8 cellular contexts compared by ENCODE assay signal in the genomic region with DNA sequence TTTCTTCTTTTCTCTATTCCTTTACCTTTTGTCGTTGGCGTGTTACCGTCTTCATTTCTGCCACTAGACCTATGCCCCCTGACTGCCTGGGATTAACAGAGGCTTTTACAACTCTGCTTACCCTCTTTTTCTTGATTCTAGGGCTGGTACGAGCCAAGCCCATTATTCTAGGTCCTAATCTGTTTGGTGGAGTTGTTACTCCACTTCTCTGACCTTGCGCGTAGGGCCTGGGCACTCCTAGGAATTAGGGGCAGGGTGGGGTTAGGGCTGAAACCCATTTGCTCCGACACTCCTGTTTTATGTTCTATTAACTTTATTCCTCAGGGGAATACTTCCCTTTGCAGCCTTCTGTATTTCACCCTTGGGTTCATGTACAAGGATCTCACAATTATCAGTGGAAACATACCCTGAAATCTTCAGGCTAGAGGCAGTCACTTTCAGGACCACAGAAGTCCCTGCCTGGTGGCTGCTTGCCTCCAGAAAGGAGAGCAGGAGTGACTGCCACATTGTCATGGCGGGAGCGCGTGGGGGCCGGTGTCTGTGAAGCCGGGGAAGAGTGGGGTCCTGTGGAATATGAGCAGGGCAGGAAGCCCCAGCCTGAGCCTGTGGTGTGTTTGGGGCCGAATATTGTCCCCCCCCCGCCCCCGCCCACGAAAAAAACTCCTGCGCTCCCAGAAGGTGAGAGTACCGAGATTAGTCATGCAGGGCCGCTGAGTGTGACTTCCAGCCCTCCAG. TPM values are rescaled to one million over a fixed set of nuclear protein-coding genes. Genes with fewer than 3 reads are reported as not detected.
A peak's percentile ranks its signal among the peaks of the same experiment; 100 is the strongest.
DNase-seq lines count a peak whose midpoint lies in the region; ATAC-seq, FAIRE-seq and TF ChIP-seq lines count a peak whose summit lies in the region.

No MANE protein-coding gene starts in this region.

- no TSS peak for BruUV-seq in GM12878 (replicated peaks; lab: Mats Ljungman, UMichigan)

- peak overlapping the region; percentile 73 for H2AFZ ChIP-seq in GM12878 (ENCODE audit: control insufficient read depth, low read depth, low read length)

- H3K27ac ChIP-seq in GM12878 (ENCODE audit: control insufficient read depth, insufficient read depth) (no peak overlapping the region), upper lobe of left lung (peak overlapping the region; percentile 45 to 85 (median 80))

- DNase-seq in AG10803 (ENCODE audit: low read depth) (no peak), HFFc6 (no peak), GM12878 (ENCODE audit: low read depth, low spot score) (no peak), lower leg skin (ENCODE audit: low spot score in 2 of 2) (no peak), upper lobe of left lung (no peak), DMS153 treated with DMSO at 0.1 percent for 48 hours (lab: John Stamatoyannopoulos, UW; ENCODE audit: unreplicated experiment) (no peak), iPS-NIHi7 (ENCODE audit: extremely low spot score) (no peak), NCI-H1930 (lab: John Stamatoyannopoulos, UW) (no peak)

- SMC1A ChIA-PET in GM12878 (lab: Charles Lee; ENCODE audit: uncharacterized antibody, unreplicated experiment): interaction anchor here (1.5 to 3.0 kb wide), 5 partner anchors 8 to 80 kb away, joined by 3 to 36 read pairs (median 8); a partner anchor contains a TSS

- TF ChIP-seq POLR2A in GM12878 (IDR thresholded peaks at IDR 0.05; ENCODE audit: low read depth, low read length) (no peak), lower leg skin (IDR thresholded peaks at IDR 0.05) (no peak), upper lobe of left lung (IDR thresholded peaks at IDR 0.05) (no peak)

- no peaks in the 10 kb centered on the region for H4K20me1 ChIP-seq in GM12878 (ENCODE audit: control insufficient read depth, insufficient read depth)

- H3K4me2 ChIP-seq in GM12878 (ENCODE audit: control insufficient read depth, insufficient read depth): peak overlapping the region; percentile 93

- H3K9ac ChIP-seq in GM12878 (ENCODE audit: control insufficient read depth, insufficient read depth, low read length): peak overlapping the region; percentile 62

- peaks cover 17% of the 10 kb centered on the region for H3K4me1 Mint-ChIP-seq in HFFc6 (ENCODE audit: low read depth)

- POLR2A ChIA-PET in GM12878 (lab: Charles Lee): interaction anchor here (0.9 to 2.1 kb wide), 5 partner anchors 9 to 48 kb away, joined by 3 to 42 read pairs (median 11); a partner anchor contains a TSS

- no peaks in the 10 kb centered on the region for H3K9me3 ChIP-seq in GM12878 (replicated peaks; ENCODE audit: control insufficient read depth, insufficient read depth, low read length)
- no peaks in the 10 kb centered on the region for H3K9me3 ChIP-seq in upper lobe of left lung

- H3K79me2 ChIP-seq in GM12878 (ENCODE audit: control insufficient read depth, insufficient read depth, low read length): no peaks in the 10 kb centered on the region

- whole genome bisulfite sequencing in GM12878 (ENCODE audit: insufficient coverage, insufficient replicate concordance, low lambda C conversion rate, missing lambda C conversion rate): 61% methylated on average over 14 of the region's 19 CpGs
- 39 to 45% methylated on average over 19 of the region's 19 CpGs for WGBS in lower leg skin, 2 donors
- 46 to 62% methylated on average over 15 of the region's 19 CpGs for WGBS in upper lobe of left lung, 2 donors

- intact Hi-C loops in GM12878 (cut with micrococcal nuclease; ENCODE audit: unreplicated experiment) (loop anchor here (2.0 to 5.0 kb wide), 2 partner anchors 80 to 104 kb away; no protein-coding TSS in a partner anchor), lower leg skin (cut with DNase I; ENCODE audit: low total_unique reads) (no loop called here)

- CTCF ChIA-PET in GM12878 (lab: Yijun Ruan, JAX): interaction anchor here (1.2 to 2.1 kb wide), 5 partner anchors 10 to 79 kb away, joined by 4 to 20 read pairs (median 7); a partner anchor contains a TSS

- peak overlapping the region; percentile 82 for H3K27ac Mint-ChIP-seq in HFFc6

- no peak for TF ChIP-seq CTCF in AG10803 (conservative IDR thresholded peaks at IDR 0.05; ENCODE audit: low read length)
- no peak for TF ChIP-seq CTCF in HFFc6 (IDR thresholded peaks at IDR 0.05)
- no peak for TF ChIP-seq CTCF in GM12878 (IDR thresholded peaks at IDR 0.05 in 2 of 3, conservative IDR thresholded peaks at IDR 0.05 in 1 of 3; ENCODE audit: control insufficient read depth in 2 of 3, extremely low read depth in 1 of 3, insufficient read depth in 1 of 3, low read depth in 3 of 3, low read length in 3 of 3)
- TF ChIP-seq CTCF in lower leg skin (IDR thresholded peaks at IDR 0.05): no peak
- no peak for TF ChIP-seq CTCF in upper lobe of left lung (IDR thresholded peaks at IDR 0.05)

- H3K4me3 ChIP-seq in AG10803 (ENCODE audit: low read length) (peak overlapping the region; percentile 75), GM12878 (peak overlapping the region; percentile 77), lower leg skin (ENCODE audit: low read depth, poor library complexity, severe bottlenecking) (peak overlapping the region; percentile 37), upper lobe of left lung (peak overlapping the region; percentile 44 to 73 (median 53))

- no peaks in the 10 kb centered on the region for H3K36me3 Mint-ChIP-seq in HFFc6 (ENCODE audit: low read depth)

- peak overlapping the region; percentile 93 for H3K4me3 Mint-ChIP-seq in HFFc6

- peaks cover 3% of the 10 kb centered on the region; the same call in 1 of the 2 replicates for H3K27me3 Mint-ChIP-seq in HFFc6 (ENCODE audit: insufficient read depth)

- RAD21 ChIA-PET in GM12878 (lab: Charles Lee; ENCODE audit: unreplicated experiment): interaction anchor here (1.4 to 2.7 kb wide), 4 partner anchors 10 to 80 kb away, joined by 5 to 44 read pairs (median 7); a partner anchor contains a TSS

- in situ Hi-C loops in GM12878 (cut with MboI): no loop called here

- H3K4me1 ChIP-seq in GM12878 (ENCODE audit: control insufficient read depth, insufficient read depth, low read length) (peaks cover 4% of the 10 kb centered on the region; the same call in 1 of the 2 replicates), upper lobe of left lung (peaks cover 8 to 19% (median 12%) of the 10 kb centered on the region in 4 donors)

- FAIRE-seq in GM12878 (lab: Jason Lieb, UNC): no peak

- H3K36me3 ChIP-seq in GM12878 (ENCODE audit: control insufficient read depth in 2 of 2, insufficient read depth in 2 of 2, low read length in 1 of 2) (no peaks in the 10 kb centered on the region), upper lobe of left lung (no peaks in the 10 kb centered on the region)

- TF ChIP-seq RAD21 in GM12878 (IDR thresholded peaks at IDR 0.05; ENCODE audit: insufficient read depth, low read depth, low read length): no peak

- H3K9me3 Mint-ChIP-seq in HFFc6: no peaks in the 10 kb centered on the region

- ATAC-seq in GM12878 (no peak; the same call in 2 of the 3 replicates), upper lobe of left lung (ENCODE audit: low FRiP score in 2 of 2) (peak; percentile 19 to 32)

- H3K27me3 ChIP-seq in GM12878 (replicated peaks in 1 of 2; ENCODE audit: control insufficient read depth in 2 of 2, insufficient read depth in 2 of 2, low read length in 1 of 2) (no peaks in the 10 kb centered on the region; a peak in 1 of 4 replicates), upper lobe of left lung (no peaks in the 10 kb centered on the region)

- no peak for TF ChIP-seq EP300 in GM12878 (IDR thresholded peaks at IDR 0.05; ENCODE audit: borderline replicate concordance in 1 of 2, control insufficient read depth in 1 of 2, low read depth in 2 of 2, low read length in 2 of 2)
- no peak for TF ChIP-seq EP300 in upper lobe of left lung (IDR thresholded peaks at IDR 0.05)

RNA-seq across cellular contexts. Expression of a gene that starts 0.7 kb away (rescaled TPM):
- 1 to 10 TPM; 1.7 to 4.5 (median 3.7) TPM for total RNA-seq in HFFc6 (2021; fragmentation: NEBNext Ultra II Directional; extraction: Animal tissue kit (Norgen Biotek cat#: 25700))
- 7.1 and 8.3 TPM in 2 replicates for total RNA-seq in GM12878 (2013; cell fraction: nucleolus; rRNA removed)
- total RNA-seq in GM12878 (2014; rRNA removed): 2.4 and 2.7 TPM in 2 replicates
- 1.3 and 1.4 TPM in 2 replicates for total RNA-seq in GM12878 (2014; rRNA removed; fragmentation: Illumina TruSeq; extraction: Trizol)
- total RNA-seq in GM12878 (2021): 3.0 and 3.4 TPM in 2 replicates
- polyA plus RNA-seq in GM12878 (2011; ENCODE audit: low read depth): 0.73 TPM
- 8.3 and 9.8 TPM in 2 replicates for polyA plus RNA-seq in GM12878 (2011; rRNA removed)
- polyA plus RNA-seq in GM12878 (2011; cell fraction: cytosol; rRNA removed): 12.1 and 13.1 TPM in 2 replicates
- polyA plus RNA-seq in GM12878 (2011; cell fraction: nucleus; rRNA removed): 26.6 and 33.5 TPM in 2 replicates
- 0.91 and 2.3 TPM in 2 replicates for polyA plus RNA-seq in GM12878 (2012)
- 1.4 and 1.7 TPM in 2 replicates for polyA plus RNA-seq in GM12878 (2014; fragmentation: Illumina TruSeq; extraction: Trizol)
- polyA plus RNA-seq in GM12878 (2014; fragmentation: Nextera tagmentation; extraction: Ambion mirVana): under 1 TPM; 0.26 to 0.29 TPM
- 2.5 and 2.7 TPM in 2 replicates for polyA plus RNA-seq in GM12878 (2014; rRNA removed)
- 1 to 10 TPM in 1 of 2 experiments, under 1 TPM in 1; 0.99 to 2.3 TPM for polyA plus RNA-seq in GM12878 (2016; fragmentation: Nextera tagmentation; extraction: Ambion mirVana)
- 8.5 and 13.3 TPM in 2 replicates for polyA minus RNA-seq in GM12878 (2011; rRNA and poly(A)+ RNA removed)
- polyA minus RNA-seq in GM12878 (2011; cell fraction: cytosol; rRNA and poly(A)+ RNA removed): 3.2 and 4.4 TPM in 2 replicates
- 8.2 and 8.5 TPM in 2 replicates for polyA minus RNA-seq in GM12878 (2011; cell fraction: nucleus; rRNA and poly(A)+ RNA removed)
- 100 to 1,000 TPM; 137 to 334 (median 238) TPM for total RNA-seq in lower leg skin
- total RNA-seq in upper lobe of left lung: 10 to 100 TPM in 4 of 6 donors, 1 to 10 TPM in 2; 3.5 to 32.5 (median 19.1) TPM

RNA-seq across cellular contexts. Expression of a gene that starts 49.1 kb away (rescaled TPM):
- total RNA-seq in HFFc6 (2021; fragmentation: NEBNext Ultra II Directional; extraction: Animal tissue kit (Norgen Biotek cat#: 25700)): 10 to 100 TPM; 14.9 to 24.3 (median 20.7) TPM
- total RNA-seq in GM12878 (2013; cell fraction: nucleolus; rRNA removed): 30.1 and 34.6 TPM in 2 replicates
- total RNA-seq in GM12878 (2014; rRNA removed) (28.9 and 37.9 TPM in 2 replicates), GM12878 (2014; rRNA removed; fragmentation: Illumina TruSeq; extraction: Trizol) (24.0 and 27.0 TPM in 2 replicates), GM12878 (2021) (14.4 and 19.9 TPM in 2 replicates), lower leg skin (10 to 100 TPM in 3 of 4 donors, 1 to 10 TPM in 1; 8.6 to 17.1 (median 13.6) TPM), upper lobe of left lung (10 to 100 TPM; 11.1 to 25.1 (median 17.3) TPM)
- 17.7 TPM for polyA plus RNA-seq in GM12878 (2011; ENCODE audit: low read depth)
- polyA plus RNA-seq in GM12878 (2011; rRNA removed) (35.7 and 36.8 TPM in 2 replicates), GM12878 (2014; fragmentation: Illumina TruSeq; extraction: Trizol) (30.5 and 46.9 TPM in 2 replicates), GM12878 (2014; fragmentation: Nextera tagmentation; extraction: Ambion mirVana) (10 to 100 TPM; 11.2 to 15.5 TPM), GM12878 (2014; rRNA removed) (25.2 and 28.7 TPM in 2 replicates), GM12878 (2016; fragmentation: Nextera tagmentation; extraction: Ambion mirVana) (10 to 100 TPM; 45.7 to 50.3 TPM)
- polyA plus RNA-seq in GM12878 (2011; cell fraction: cytosol; rRNA removed): 37.2 and 37.5 TPM in 2 replicates
- 39.8 and 42.6 TPM in 2 replicates for polyA plus RNA-seq in GM12878 (2011; cell fraction: nucleus; rRNA removed)
- 17.1 and 19.5 TPM in 2 replicates for polyA plus RNA-seq in GM12878 (2012)
- polyA minus RNA-seq in GM12878 (2011; rRNA and poly(A)+ RNA removed): 11.5 and 12.2 TPM in 2 replicates
- polyA minus RNA-seq in GM12878 (2011; cell fraction: cytosol; rRNA and poly(A)+ RNA removed): 5.1 and 6.4 TPM in 2 replicates
- polyA minus RNA-seq in GM12878 (2011; cell fraction: nucleus; rRNA and poly(A)+ RNA removed): 10.8 and 15.3 TPM in 2 replicates

Comparison
In these comparisons a context has a peak if more than half of its experiments do, and no peak if none do; other contexts are left out.
1. RNA of a gene that starts 0.7 kb away (total RNA-seq): 137 to 334 TPM in lower leg skin; 3.5 to 32.5 TPM in upper lobe of left lung, 1.7 to 4.5 TPM in HFFc6 and 1.3 to 8.3 TPM in GM12878; every median in the first group is over 4 times any median in the second.
2. Peak in every context shown above with its lines, with median percentiles within 50 percentile points of each other: H3K4me3 ChIP-seq.